16 cellular contexts compared by ENCODE assay signal in the genomic region with DNA sequence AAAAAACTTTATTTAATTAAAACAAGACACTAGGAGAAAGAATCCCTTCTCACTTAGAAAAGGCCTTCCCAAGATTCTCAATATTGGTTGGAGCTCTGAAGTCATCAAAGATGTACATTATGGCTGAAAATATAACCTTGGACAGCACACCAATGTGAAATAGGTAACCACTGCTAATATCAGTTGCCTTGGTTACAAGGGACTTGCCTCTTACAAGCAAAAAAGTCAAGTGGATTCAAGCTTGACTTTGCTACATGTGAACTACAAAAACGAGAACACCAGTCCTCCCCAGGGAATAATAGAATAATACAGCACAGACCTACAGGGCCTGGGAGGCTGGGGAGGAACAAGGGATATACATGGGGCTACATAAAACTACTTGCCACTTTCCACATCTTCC. TPM values are rescaled to one million over a fixed set of nuclear protein-coding genes. Genes with fewer than 3 reads are reported as not detected.
DNase-seq lines count a peak whose midpoint lies in the region; ATAC-seq and TF ChIP-seq lines count a peak whose summit lies in the region.
"Had no signal": no experiment of that assay in that cellular context is flagged by ENCODE, and none has a peak within 500 bp of the region (broad histone marks: within the 10 kb centered on the region; RNA-seq: fewer than 3 reads in every experiment).

No MANE protein-coding gene starts in this region.

- TF ChIP-seq CTCF in esophagus squamous epithelium (IDR thresholded peaks at IDR 0.05), result no peak

- WGBS in esophagus squamous epithelium, 2 donors, result 47 to 67% methylated on average over 1 of the region's 1 CpG

- ATAC-seq in GM18868 (IDR thresholded peaks at IDR 0.05; ENCODE audit: unreplicated experiment), result peak; percentile 91
- ATAC-seq in GM21786 (IDR thresholded peaks at IDR 0.05; ENCODE audit: unreplicated experiment), result peak; percentile 78
- peak; percentile 93 for ATAC-seq in HG03342 (IDR thresholded peaks at IDR 0.05; ENCODE audit: unreplicated experiment)
- no peak for ATAC-seq in GM18867 (IDR thresholded peaks at IDR 0.05; ENCODE audit: unreplicated experiment)

- H3K9me3 ChIP-seq in esophagus squamous epithelium, result no peaks in the 10 kb centered on the region
- H3K9me3 ChIP-seq: tibial artery had no signal

- H3K27me3 ChIP-seq in esophagus squamous epithelium, result no peaks in the 10 kb centered on the region
- H3K27me3 ChIP-seq: tibial artery had no signal

- no peaks in the 10 kb centered on the region for H3K36me3 ChIP-seq in esophagus squamous epithelium
- H3K36me3 ChIP-seq: tibial artery had no signal

- DNase-seq in brain pericyte (ENCODE audit: low read depth, low spot score) (peak; percentile 10), NCI-H1930 (lab: John Stamatoyannopoulos, UW) (no peak), esophagus squamous epithelium (lab: John Stamatoyannopoulos, UW) (no peak)
- DNase-seq: activated CD4-positive, alpha-beta T cell treated with anti-CD3 and anti-CD28 coated beads for 4 hours; amygdala; dermis blood vessel endothelial cell; KG1; mesendoderm; occipital lobe; PC-9; tibial artery had no signal

- no peak for TF ChIP-seq POLR2A in esophagus squamous epithelium (IDR thresholded peaks at IDR 0.05)

- intact Hi-C loops in esophagus squamous epithelium (cut with DNase I), result no loop called here

- no peak overlapping the region for H3K27ac ChIP-seq in esophagus squamous epithelium
- H3K27ac ChIP-seq: PC-9, tibial artery had no signal

- no peak overlapping the region for H3K4me3 ChIP-seq in esophagus squamous epithelium
- H3K4me3 ChIP-seq: PC-9, smooth muscle cell, tibial artery had no signal

- no peaks in the 10 kb centered on the region for H3K4me1 ChIP-seq in esophagus squamous epithelium
- H3K4me1 ChIP-seq: tibial artery had no signal

RNA-seq across cellular contexts. Expression of a gene that starts 46.1 kb away (rescaled TPM):
- 10 to 100 TPM; 13.8 to 50.3 (median 23.9) TPM for total RNA-seq in esophagus squamous epithelium
